In genomic region chr2:203985978-203986377, GRCh38 we compare ENCODE assay signal across 3 cellular contexts. TPM values are rescaled to one million over a fixed set of nuclear protein-coding genes. Genes with fewer than 3 reads are reported as not detected.
"Had no signal": no experiment of that assay in that cellular context is flagged by ENCODE, and none has a peak within 500 bp of the region (broad histone marks: within the 10 kb centered on the region; RNA-seq: fewer than 3 reads in every experiment).

No MANE protein-coding gene starts in this region.

RNA-seq across cellular contexts. Expression of gene ICOS, which starts 49.4 kb away (rescaled TPM):
- polyA plus RNA-seq: GM23248, GM23338, H1 had no signal
